In genomic region chr20:64214952-64215351, GRCh38 we compare ENCODE assay signal across 17 cellular contexts. TPM values are rescaled to one million over a fixed set of nuclear protein-coding genes. Genes with fewer than 3 reads are reported as not detected.
DNase-seq lines count a peak whose midpoint lies in the region; ATAC-seq, FAIRE-seq and TF ChIP-seq lines count a peak whose summit lies in the region.
"Had no signal": no experiment of that assay in that cellular context is flagged by ENCODE, and none has a peak within 500 bp of the region (broad histone marks: within the 10 kb centered on the region; RNA-seq: fewer than 3 reads in every experiment).

No MANE protein-coding gene starts in this region.

- no peak for FAIRE-seq in HepG2 (lab: Jason Lieb, UNC)
- no peak for FAIRE-seq in bronchial epithelial cell (lab: Jason Lieb, UNC)
- FAIRE-seq: D721Med had no signal

- TF ChIP-seq POLR2A in HepG2 (IDR thresholded peaks at IDR 0.05; ENCODE audit: insufficient read depth in 1 of 2, low read depth in 2 of 2, low read length in 2 of 2), result no peak
- TF ChIP-seq POLR2A in right lobe of liver (IDR thresholded peaks at IDR 0.05), result no peak

- H3K36me3 ChIP-seq in HepG2 (replicated peaks in 1 of 2; ENCODE audit: control insufficient read depth in 1 of 2, insufficient read depth in 2 of 2, low read length in 2 of 2) (no peaks in the 10 kb centered on the region), right lobe of liver (no peaks in the 10 kb centered on the region), bronchial epithelial cell (ENCODE audit: control insufficient read depth, insufficient read depth, low read length) (no peaks in the 10 kb centered on the region)

- H3K27ac ChIP-seq in HepG2 (ENCODE audit: extremely low read length, insufficient read depth, low read length), result no peak overlapping the region
- no peak overlapping the region for H3K27ac ChIP-seq in right lobe of liver
- 0 out of 2 replicates have a peak overlapping the region, but pooled peaks have one; percentile 0 for H3K27ac ChIP-seq in RWPE1

- peak overlapping the region; percentile 43 for H3K4me2 ChIP-seq in HepG2 (ENCODE audit: low read depth, low read length)
- H3K4me2 ChIP-seq: GM23338 had no signal

- H3K9me3 ChIP-seq in HepG2 (ENCODE audit: low read length) (no peaks in the 10 kb centered on the region), right lobe of liver (no peaks in the 10 kb centered on the region)

- TF ChIP-seq CTCF in HepG2 (CRISPR knock-in tag; IDR thresholded peaks at IDR 0.05) (no peak), right lobe of liver (IDR thresholded peaks at IDR 0.05) (no peak), RWPE1 (conservative IDR thresholded peaks at IDR 0.05; ENCODE audit: low read depth) (no peak), bronchial epithelial cell (IDR thresholded peaks at IDR 0.05; ENCODE audit: insufficient read depth, low read length, severe bottlenecking) (no peak)

- no TSS peak for BruUV-seq in HepG2 (replicated peaks; lab: Mats Ljungman, UMichigan)

- WGBS in HepG2 (ENCODE audit: low lambda C conversion rate), result 6% methylated on average over 6 of the region's 6 CpGs
- 44% methylated on average over 5 of the region's 6 CpGs for WGBS in right lobe of liver (ENCODE audit: insufficient coverage, low coverage, low lambda C conversion rate, missing lambda C conversion rate)

- no peak overlapping the region for H2AFZ ChIP-seq in HepG2 (ENCODE audit: low read length)
- H2AFZ ChIP-seq: GM23338 had no signal

- POLR2A ChIA-PET in HepG2 (lab: Yijun Ruan, JAX), result no interaction called here
- POLR2A ChIA-PET in RWPE1 (lab: Yijun Ruan, JAX; ENCODE audit: low non-redundant PET), result interaction anchor here (0.6 kb wide), 1 partner anchor 26 kb away, joined by 3 read pairs; no protein-coding TSS in a partner anchor

- H3K4me1 ChIP-seq in HepG2 (ENCODE audit: insufficient read depth, low read length) (peaks cover 66% of the 10 kb centered on the region), right lobe of liver (peaks cover 0 to 10% (median 2%) of the 10 kb centered on the region in 4 donors)

- in situ Hi-C loops in HepG2 (cut with HindIII; ENCODE audit: extremely low pct_ligation_motif_present, low pct_unique_long_range_greater_than_20kb), result no loop called here

- CTCF ChIA-PET in HepG2 (lab: Yijun Ruan, JAX; ENCODE audit: low intra/inter-chr PET ratio, low total read pairs) (no interaction called here), RWPE1 (lab: Yijun Ruan, JAX) (interaction anchor here (0.6 kb wide), 2 partner anchors 67 to 299 kb away, joined by 3 read pairs; no protein-coding TSS in a partner anchor)

- TF ChIP-seq EP300 in HepG2 (IDR thresholded peaks at IDR 0.05; ENCODE audit: low read depth in 2 of 2, low read length in 2 of 2) (no peak; a peak in 1 of 4 replicates), HepG2 (CRISPR knock-in tag; IDR thresholded peaks at IDR 0.05; ENCODE audit: borderline replicate concordance) (no peak)

- no peak for TF ChIP-seq RAD21 in HepG2 (CRISPR knock-in tag; IDR thresholded peaks at IDR 0.05)

- H3K27me3 ChIP-seq in HepG2 (ENCODE audit: control insufficient read depth in 1 of 2, insufficient read depth in 2 of 2, low read length in 2 of 2) (peaks cover 25 to 73% of the 10 kb centered on the region in 2 experiments; a peak in 4 of 5 replicates), right lobe of liver (no peaks in the 10 kb centered on the region), bronchial epithelial cell (ENCODE audit: control insufficient read depth, insufficient read depth, low read length) (peaks cover 13% of the 10 kb centered on the region)

- no peaks in the 10 kb centered on the region for H3K79me2 ChIP-seq in HepG2 (ENCODE audit: insufficient read depth, low read length)

- ATAC-seq in HepG2 (no peak), right lobe of liver (no peak), GM19395 (IDR thresholded peaks at IDR 0.05; ENCODE audit: unreplicated experiment) (no peak)
- ATAC-seq: CD8-positive, alpha-beta T cell; GM23338; Panc1 had no signal

- H3K4me3 ChIP-seq in HepG2 (replicated peaks in 1 of 3; ENCODE audit: insufficient read depth in 1 of 3, low read depth in 2 of 3, low read length in 3 of 3) (no peak overlapping the region), right lobe of liver (no peak overlapping the region), bronchial epithelial cell (ENCODE audit: low read depth, low read length) (no peak overlapping the region)
- H3K4me3 ChIP-seq: GM23338 had no signal

- intact Hi-C loops in HepG2 (cut with micrococcal nuclease; ENCODE audit: unreplicated experiment), result no loop called here
- intact Hi-C loops in right lobe of liver (cut with DNase I), result no loop called here

- no peak overlapping the region for H3K9ac ChIP-seq in HepG2 (ENCODE audit: insufficient read depth, low read depth, low read length)

- no peak for DNase-seq in HepG2 (ENCODE audit: low spot score)
- no peak for DNase-seq in right lobe of liver
- DNase-seq in RWPE1 (ENCODE audit: low spot score), result no peak
- peak; percentile 27 for DNase-seq in bronchial epithelial cell (ENCODE audit: low read depth)
- DNase-seq in NCI-H187 (lab: John Stamatoyannopoulos, UW), result no peak
- no peak for DNase-seq in activated naive CD4-positive, alpha-beta T cell (lab: John Stamatoyannopoulos, UW)
- DNase-seq: CD8-positive, alpha-beta T cell; GF-D8; Karpas-422; NCI-H1417; NCI-H2029 treated with DMSO at 0.1 percent for 48 hours; NCI-H510A; SHP77 had no signal

- H4K20me1 ChIP-seq in HepG2 (ENCODE audit: insufficient read depth, low read length), result no peaks in the 10 kb centered on the region

TF ChIP-seq in HepG2, 621 proteins besides CTCF, POLR2A, EP300 and RAD21 (continues in another document):
- TF ChIP-seq HMG20B (CRISPR knock-in tag; conservative IDR thresholded peaks at IDR 0.05) (no peak), ZBTB34 (CRISPR knock-in tag; IDR thresholded peaks at IDR 0.05) (no peak)

RNA-seq across cellular contexts. Expression of gene PCMTD2, which starts 40.6 kb away (rescaled TPM):
- 47.0 and 50.5 TPM in 2 replicates for total RNA-seq in HepG2 (2016; rRNA removed; fragmentation: Illumina TruSeq; extraction: Trizol)
- 5.3 and 6.4 TPM in 2 replicates for total RNA-seq in HepG2 (2016; cell fraction: cytosol; rRNA removed; fragmentation: Illumina TruSeq; extraction: Trizol; ENCODE audit: low read depth)
- 44.0 and 57.6 TPM in 2 replicates for total RNA-seq in HepG2 (2016; cell fraction: insoluble cytoplasmic fraction; rRNA removed; fragmentation: Illumina TruSeq; extraction: Trizol)
- total RNA-seq in HepG2 (2016; cell fraction: membrane; rRNA removed; fragmentation: Illumina TruSeq; extraction: Trizol), result 23.6 and 27.0 TPM in 2 replicates
- total RNA-seq in HepG2 (2016; cell fraction: nucleus; rRNA removed; fragmentation: Illumina TruSeq; extraction: Trizol), result 52.1 and 60.5 TPM in 2 replicates
- polyA plus RNA-seq in HepG2 (2011; rRNA removed), result 66.3 and 76.9 TPM in 2 replicates
- polyA plus RNA-seq in HepG2 (2011; cell fraction: cytosol; rRNA removed), result 40.5 and 52.8 TPM in 2 replicates
- polyA plus RNA-seq in HepG2 (2011; cell fraction: nucleus; rRNA removed), result 117 and 148 TPM in 2 replicates
- polyA plus RNA-seq in HepG2 (2012), result 58.6 and 62.1 TPM in 2 replicates
- 1.5 and 2.4 TPM in 2 replicates for polyA plus RNA-seq in HepG2 (2016; cell fraction: cytosol; fragmentation: Illumina TruSeq; extraction: Trizol; ENCODE audit: low read depth)
- polyA plus RNA-seq in HepG2 (2016; cell fraction: insoluble cytoplasmic fraction; fragmentation: Illumina TruSeq; extraction: Trizol; ENCODE audit: low read depth), result 41.2 and 44.9 TPM in 2 replicates
- polyA plus RNA-seq in HepG2 (2016; cell fraction: membrane; fragmentation: Illumina TruSeq; extraction: Trizol; ENCODE audit: low read depth), result 10.2 and 12.5 TPM in 2 replicates
- polyA plus RNA-seq in HepG2 (2016; cell fraction: nucleus; fragmentation: Illumina TruSeq; extraction: Trizol; ENCODE audit: insufficient read depth, low read depth), result 134 and 146 TPM in 2 replicates
- 20.0 and 41.6 TPM in 2 replicates for polyA minus RNA-seq in HepG2 (2011; rRNA and poly(A)+ RNA removed; ENCODE audit: low replicate concordance)
- polyA minus RNA-seq in HepG2 (2011; cell fraction: cytosol; rRNA and poly(A)+ RNA removed), result 36.8 and 46.1 TPM in 2 replicates
- 78.9 and 107 TPM in 2 replicates for polyA minus RNA-seq in HepG2 (2011; cell fraction: nucleus; rRNA and poly(A)+ RNA removed)
- 10 to 100 TPM; 24.5 to 39.7 (median 28.6) TPM for total RNA-seq in right lobe of liver
- total RNA-seq in bronchial epithelial cell, result 19.0 and 26.9 TPM in 2 replicates

RNA-seq across cellular contexts. Expression of gene MYT1, which starts 50.7 kb away (rescaled TPM):
- total RNA-seq in HepG2 (2016; rRNA removed; fragmentation: Illumina TruSeq; extraction: Trizol) (0.42 and 0.58 TPM in 2 replicates), right lobe of liver (under 1 TPM in 2 of 6 experiments, not detected in 4; 0.06 to 0.09 TPM), bronchial epithelial cell (not detected in 2 replicates)
- 0.10 TPM in 1 of 2 replicates, not detected in the other for total RNA-seq in HepG2 (2016; cell fraction: cytosol; rRNA removed; fragmentation: Illumina TruSeq; extraction: Trizol; ENCODE audit: low read depth)
- total RNA-seq in HepG2 (2016; cell fraction: insoluble cytoplasmic fraction; rRNA removed; fragmentation: Illumina TruSeq; extraction: Trizol), result 0.12 and 0.30 TPM in 2 replicates
- total RNA-seq in HepG2 (2016; cell fraction: membrane; rRNA removed; fragmentation: Illumina TruSeq; extraction: Trizol), result 0.07 and 0.34 TPM in 2 replicates
- 0.88 and 1.2 TPM in 2 replicates for total RNA-seq in HepG2 (2016; cell fraction: nucleus; rRNA removed; fragmentation: Illumina TruSeq; extraction: Trizol)
- 2.5 and 3.2 TPM in 2 replicates for polyA plus RNA-seq in HepG2 (2011; rRNA removed)
- polyA plus RNA-seq in HepG2 (2011; cell fraction: cytosol; rRNA removed), result 1.5 TPM in 2 replicates
- polyA plus RNA-seq in HepG2 (2011; cell fraction: nucleus; rRNA removed), result 3.2 and 3.4 TPM in 2 replicates
- 1.0 and 1.6 TPM in 2 replicates for polyA plus RNA-seq in HepG2 (2012)
- polyA plus RNA-seq in HepG2 (2016; cell fraction: cytosol; fragmentation: Illumina TruSeq; extraction: Trizol; ENCODE audit: low read depth), result 0.15 TPM in 1 of 2 replicates, not detected in the other
- 0.27 and 0.67 TPM in 2 replicates for polyA plus RNA-seq in HepG2 (2016; cell fraction: insoluble cytoplasmic fraction; fragmentation: Illumina TruSeq; extraction: Trizol; ENCODE audit: low read depth)
- polyA plus RNA-seq in HepG2 (2016; cell fraction: membrane; fragmentation: Illumina TruSeq; extraction: Trizol; ENCODE audit: low read depth), result 0.15 and 0.27 TPM in 2 replicates
- 1.2 and 2.9 TPM in 2 replicates for polyA plus RNA-seq in HepG2 (2016; cell fraction: nucleus; fragmentation: Illumina TruSeq; extraction: Trizol; ENCODE audit: insufficient read depth, low read depth)
- polyA minus RNA-seq in HepG2 (2011; rRNA and poly(A)+ RNA removed; ENCODE audit: low replicate concordance), result 1.4 TPM in 1 of 2 replicates, not detected in the other
- polyA minus RNA-seq in HepG2 (2011; cell fraction: cytosol; rRNA and poly(A)+ RNA removed), result 0.20 and 0.70 TPM in 2 replicates
- 1.8 and 3.6 TPM in 2 replicates for polyA minus RNA-seq in HepG2 (2011; cell fraction: nucleus; rRNA and poly(A)+ RNA removed)
- total RNA-seq: CD8-positive, alpha-beta T cell had no signal
